30 cellular contexts compared by ENCODE assay signal in the genomic region with DNA sequence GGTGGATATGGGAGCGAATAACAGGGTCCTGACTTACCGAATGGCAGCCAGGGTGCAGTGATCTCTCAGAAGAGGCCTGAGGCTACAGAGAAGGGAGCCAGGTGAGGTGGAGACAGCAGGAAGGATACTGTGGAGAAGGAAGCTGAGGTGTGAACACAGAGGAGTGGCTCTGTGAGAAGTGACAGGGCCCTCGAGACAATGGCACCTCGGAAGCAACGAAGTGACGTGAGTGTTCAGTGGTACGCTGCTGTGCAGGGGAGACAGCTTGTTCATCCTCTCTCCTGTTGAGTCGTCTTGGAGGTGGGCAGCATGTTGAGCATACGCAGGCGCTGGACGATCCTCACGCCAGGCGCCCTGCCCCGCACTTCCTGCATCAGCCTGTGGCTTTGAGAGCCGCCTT.
DNase-seq lines count a peak whose midpoint lies in the region; ATAC-seq, FAIRE-seq and TF ChIP-seq lines count a peak whose summit lies in the region.
"Had no signal": no experiment of that assay in that cellular context is flagged by ENCODE, and none has a peak within 500 bp of the region (broad histone marks: within the 10 kb centered on the region; RNA-seq: fewer than 3 reads in every experiment).

No MANE protein-coding gene starts in this region.

- FAIRE-seq in K562 (lab: Jason Lieb, UNC), result no peak
- FAIRE-seq: D721Med, GM19239, HTR-8/SVneo had no signal

- no peaks in the 10 kb centered on the region for H3K9me1 ChIP-seq in K562 (ENCODE audit: control insufficient read depth, insufficient read depth, low read length)

- no peaks in the 10 kb centered on the region for H3K27me3 Mint-ChIP-seq in natural killer cell treated with Interleukin-12 subunit alpha and Interleukin-12 subunit beta and Interleukin-15 and Interleukin-18, amount 100 ng/mL, for 72 hours
- H3K27me3 Mint-ChIP-seq: CD4-positive, CD25-positive, alpha-beta regulatory T cell had no signal

- ATAC-seq in K562 (no peak), heart left ventricle (no peak)
- peak; percentile 31 to 43 for ATAC-seq in natural killer cell treated with Interleukin-12 subunit alpha and Interleukin-12 subunit beta and Interleukin-15 and Interleukin-18, amount 100 ng/mL, for 72 hours
- no peak for ATAC-seq in activated CD4-positive, CD25-positive, alpha-beta regulatory T cell treated with anti-CD3 and anti-CD28 coated beads, Interleukin-2, amount 50 U/mL, for 24 hours
- ATAC-seq: Right ventricle myocardium inferior had no signal

- H4K20me1 ChIP-seq in BLaER1, result no peaks in the 10 kb centered on the region
- H4K20me1 ChIP-seq in K562 (replicated peaks; ENCODE audit: control insufficient read depth, insufficient read depth, low read length), result 0 out of 2 replicates have a peak, but pooled peaks cover 3% of the 10 kb centered on the region

- H3K79me2 ChIP-seq in K562 (ENCODE audit: control insufficient read depth, insufficient read depth, low read length) (no peaks in the 10 kb centered on the region), mesendoderm (ENCODE audit: control insufficient read depth, insufficient read depth, low read length) (no peaks in the 10 kb centered on the region)

- no peak overlapping the region for H3K23ac ChIP-seq in mesendoderm (ENCODE audit: low read length)

- TF ChIP-seq POLR2A in K562 (conservative IDR thresholded peaks at IDR 0.05) (no peak), heart left ventricle (IDR thresholded peaks at IDR 0.05) (no peak)

- H2AK5ac ChIP-seq in mesendoderm (ENCODE audit: low read length), result no peak overlapping the region

- H3K4me2 ChIP-seq in BLaER1, result peak overlapping the region; percentile 58
- no peak overlapping the region for H3K4me2 ChIP-seq in K562 (ENCODE audit: insufficient read depth, low read length)
- H3K4me2 ChIP-seq in mesendoderm (ENCODE audit: low read length), result no peak overlapping the region
- H3K4me2 ChIP-seq: PC-9 had no signal

- H3K4me1 ChIP-seq in BLaER1 (peaks cover 100% of the 10 kb centered on the region), K562 (replicated peaks in 1 of 2; ENCODE audit: control insufficient read depth in 2 of 2, insufficient read depth in 2 of 2, low read length in 2 of 2) (peaks cover 0 to 3% of the 10 kb centered on the region in 2 experiments; a peak in 2 of 5 replicates), mesendoderm (ENCODE audit: control insufficient read depth, low read depth, low read length) (peaks cover 3% of the 10 kb centered on the region), heart left ventricle (no peaks in the 10 kb centered on the region)
- H3K4me1 ChIP-seq: BE2C, HAP-1, SJSA1 had no signal

- H3K36me3 Mint-ChIP-seq in natural killer cell treated with Interleukin-12 subunit alpha and Interleukin-12 subunit beta and Interleukin-15 and Interleukin-18, amount 100 ng/mL, for 72 hours, result no peaks in the 10 kb centered on the region

- peaks cover 23% of the 10 kb centered on the region; the same call in 1 of the 2 replicates for H3K36me3 ChIP-seq in BLaER1
- H3K36me3 ChIP-seq in K562 (ENCODE audit: control insufficient read depth, insufficient read depth, low read length), result no peaks in the 10 kb centered on the region
- no peaks in the 10 kb centered on the region for H3K36me3 ChIP-seq in mesendoderm (ENCODE audit: control insufficient read depth, insufficient read depth, low read length)
- no peaks in the 10 kb centered on the region for H3K36me3 ChIP-seq in heart left ventricle
- H3K36me3 ChIP-seq: BE2C, HAP-1, MG63, SJSA1 had no signal

- H2BK15ac ChIP-seq in mesendoderm (replicated peaks; ENCODE audit: low read depth), result no peak overlapping the region

- H3K27ac Mint-ChIP-seq in natural killer cell treated with Interleukin-12 subunit alpha and Interleukin-12 subunit beta and Interleukin-15 and Interleukin-18, amount 100 ng/mL, for 72 hours, result peak overlapping the region in 1 of 2 donors; percentile 36
- H3K27ac Mint-ChIP-seq: CD4-positive, CD25-positive, alpha-beta regulatory T cell; HFFc6 had no signal

- H3K4me3 Mint-ChIP-seq in natural killer cell treated with Interleukin-12 subunit alpha and Interleukin-12 subunit beta and Interleukin-15 and Interleukin-18, amount 100 ng/mL, for 72 hours, result no peak overlapping the region
- H3K4me3 Mint-ChIP-seq: HFFc6 had no signal

- H3K18ac ChIP-seq in mesendoderm (ENCODE audit: low read length), result no peak overlapping the region

- intact Hi-C loops in K562 (cut with micrococcal nuclease) (no loop called here), heart left ventricle (cut with DNase I) (loop anchor here in 1 of 10 donors (10.0 kb wide), 1 partner anchor 61 kb away; no protein-coding TSS in a partner anchor)

- no peak overlapping the region for H3K9ac ChIP-seq in BLaER1
- no peak overlapping the region; a peak in 1 of 4 replicates for H3K9ac ChIP-seq in K562 (ENCODE audit: insufficient read depth in 1 of 2, low read depth in 2 of 2, low read length in 2 of 2)
- H3K9ac ChIP-seq in mesendoderm (ENCODE audit: low read length), result no peak overlapping the region
- H3K9ac ChIP-seq: GM23248 had no signal

- DNase-seq in K562 (ENCODE audit: extremely low read depth in 1 of 4, low spot score in 3 of 4), result no peak
- peak; percentile 13 for DNase-seq in mesendoderm
- no peak for DNase-seq in natural killer cell treated with Interleukin-12 subunit alpha and Interleukin-12 subunit beta and Interleukin-15 and Interleukin-18, amount 100 ng/mL, for 72 hours (ENCODE audit: low spot score)
- no peak for DNase-seq in heart left ventricle
- no peak for DNase-seq in NCI-H524 (lab: John Stamatoyannopoulos, UW)
- no peak for DNase-seq in foreskin fibroblast
- DNase-seq: 8988T; ACHN; BE2C; CD4-positive, CD25-positive, alpha-beta regulatory T cell; GM23248; HFFc6; KG1; MG63; NCI-H1105 treated with DMSO at 0.1 percent for 48 hours; NCI-H146; NCI-H1930; NCI-H2107; NCI-H446; NCI-H82; NK-92 treated with Interleukin-12 subunit alpha and Interleukin-12 subunit beta, amount 100 ng/mL, for 24 hours; PC-9 had no signal

- H2BK5ac ChIP-seq in mesendoderm (ENCODE audit: low read length), result no peak overlapping the region

- H3K27me3 ChIP-seq in BLaER1 (no peaks in the 10 kb centered on the region), K562 (ENCODE audit: control insufficient read depth in 2 of 2, insufficient read depth in 2 of 2, low read length in 2 of 2) (peaks cover 0 to 7% of the 10 kb centered on the region in 2 experiments; a peak in 2 of 5 replicates), mesendoderm (ENCODE audit: insufficient read depth, low read length, poor library complexity) (no peaks in the 10 kb centered on the region), heart left ventricle (no peaks in the 10 kb centered on the region)
- H3K27me3 ChIP-seq: BE2C, MG63, SJSA1 had no signal

- no peak overlapping the region for H4K8ac ChIP-seq in mesendoderm (ENCODE audit: low read depth, low read length)

- in situ Hi-C loops in K562 (cut with MboI), result no loop called here

- BruUV-seq in K562 (replicated peaks; lab: Mats Ljungman, UMichigan), result no TSS peak

- 63% methylated on average over 15 of the region's 15 CpGs for WGBS in K562 (ENCODE audit: insufficient coverage, low coverage, missing lambda C conversion rate)
- no CpG with 5 or more reads among the region's 15 CpGs for WGBS in mesendoderm (ENCODE audit: extremely low coverage, insufficient coverage, low lambda C conversion rate)
- WGBS in heart left ventricle, 4 donors, result 93 to 96% (median 94%) methylated on average over 14 to 15 of the region's 15 CpGs

- no peaks in the 10 kb centered on the region for H3K79me1 ChIP-seq in mesendoderm (ENCODE audit: low read length)

- H3K4me1 Mint-ChIP-seq in natural killer cell treated with Interleukin-12 subunit alpha and Interleukin-12 subunit beta and Interleukin-15 and Interleukin-18, amount 100 ng/mL, for 72 hours (ENCODE audit: low read depth in 2 of 2), result peaks cover 10 to 17% of the 10 kb centered on the region in 2 donors

- no peaks in the 10 kb centered on the region for H3K9me3 Mint-ChIP-seq in natural killer cell treated with Interleukin-12 subunit alpha and Interleukin-12 subunit beta and Interleukin-15 and Interleukin-18, amount 100 ng/mL, for 72 hours
- H3K9me3 Mint-ChIP-seq: CD4-positive, CD25-positive, alpha-beta regulatory T cell; HFFc6 had no signal

- no peak overlapping the region for H2BK120ac ChIP-seq in mesendoderm (ENCODE audit: low read depth, low read length)

- no peak overlapping the region for H3K56ac ChIP-seq in mesendoderm (ENCODE audit: low read length)

- no peak overlapping the region for H2AFZ ChIP-seq in K562 (ENCODE audit: low read depth, low read length)
- H2AFZ ChIP-seq: GM23248, PC-9 had no signal

- H3K4me3 ChIP-seq in BLaER1 (no peak overlapping the region), K562 (no peak overlapping the region), mesendoderm (ENCODE audit: low read length) (no peak overlapping the region), heart left ventricle (no peak overlapping the region), foreskin fibroblast (ENCODE audit: low read depth in 1 of 2, low read length in 2 of 2) (no peak overlapping the region)
- H3K4me3 ChIP-seq: GM23248, HAP-1, MG63, PC-9, SJSA1 had no signal

- no peak for TF ChIP-seq CTCF in K562 (IDR thresholded peaks at IDR 0.05 in 2 of 3, conservative IDR thresholded peaks at IDR 0.05 in 1 of 3; ENCODE audit: insufficient read depth in 2 of 3, low read depth in 1 of 3, low read length in 3 of 3)
- no peak for TF ChIP-seq CTCF in heart left ventricle (IDR thresholded peaks at IDR 0.05)
- no peak for TF ChIP-seq CTCF in foreskin fibroblast (IDR thresholded peaks at IDR 0.05; ENCODE audit: low read depth, low read length)

- no peaks in the 10 kb centered on the region for H3K9me3 ChIP-seq in BLaER1
- no peaks in the 10 kb centered on the region for H3K9me3 ChIP-seq in K562 (replicated peaks; ENCODE audit: control insufficient read depth, insufficient read depth, low read depth, low read length)
- no peaks in the 10 kb centered on the region for H3K9me3 ChIP-seq in heart left ventricle
- H3K9me3 ChIP-seq: BE2C, HAP-1, MG63, SJSA1 had no signal

- no peak for TF ChIP-seq RAD21 in K562 (CRISPR knock-in tag; conservative IDR thresholded peaks at IDR 0.05 in 1 of 2, IDR thresholded peaks at IDR 0.05 in 1 of 2)

- CTCF ChIA-PET in K562 (lab: Yijun Ruan, JAX; ENCODE audit: low intra/inter-chr PET ratio), result no interaction called here

- no peak for TF ChIP-seq EP300 in K562 (IDR thresholded peaks at IDR 0.05; ENCODE audit: low read length)

- peak overlapping the region; percentile 57 for H3K27ac ChIP-seq in BLaER1
- H3K27ac ChIP-seq in K562 (ENCODE audit: extremely low read depth, low read depth, low read length), result no peak overlapping the region
- no peak overlapping the region for H3K27ac ChIP-seq in mesendoderm (ENCODE audit: low read depth, low read length)
- no peak overlapping the region for H3K27ac ChIP-seq in heart left ventricle
- H3K27ac ChIP-seq: GM23248, PC-9, SJSA1 had no signal

- POLR2A ChIA-PET in K562 (lab: Yijun Ruan, JAX), result no interaction called here

- H4K5ac ChIP-seq in mesendoderm (ENCODE audit: low read length), result no peak overlapping the region

- no peak overlapping the region for H3K4ac ChIP-seq in mesendoderm (ENCODE audit: low read depth, low read length)

Comparison
In these comparisons a context has a peak if more than half of its experiments do, and no peak if none do; other contexts are left out.
1. ATAC-seq: peak in natural killer cell treated with Interleukin-12 subunit alpha and Interleukin-12 subunit beta and Interleukin-15 and Interleukin-18, amount 100 ng/mL, for 72 hours (2 of 2); none in K562 (single experiment), heart left ventricle (0 of 4) and activated CD4-positive, CD25-positive, alpha-beta regulatory T cell treated with anti-CD3 and anti-CD28 coated beads, Interleukin-2, amount 50 U/mL, for 24 hours (0 of 2).